ENCODE assay signal across 2 cellular contexts in the genomic region with DNA sequence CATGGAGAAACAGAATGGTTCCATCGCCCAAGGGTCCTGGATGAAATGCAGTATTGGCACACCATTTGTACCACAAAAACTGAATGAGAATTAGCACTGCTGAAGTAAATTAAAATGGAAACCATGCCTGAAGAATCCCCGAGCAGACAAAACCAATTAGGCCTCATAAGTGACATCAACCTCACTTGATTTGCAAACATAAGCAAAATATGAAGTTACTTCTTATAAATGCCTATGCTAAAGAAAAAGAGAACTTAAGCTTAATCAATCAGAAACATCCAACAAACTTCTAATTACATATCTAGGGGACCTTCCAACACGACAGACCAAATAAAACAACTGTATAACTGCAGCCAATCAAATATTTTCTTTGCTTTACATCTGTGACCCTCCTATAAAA.
TF ChIP-seq lines count a peak whose summit lies in the region.

No MANE protein-coding gene starts in this region.

TF ChIP-seq in IMR-90, 13 proteins besides CTCF, POLR2A, EP300 and RAD21:
- TF ChIP-seq RCOR1 (IDR thresholded peaks at IDR 0.05; ENCODE audit: insufficient replicate concordance, low read length) (no peak), FOS (IDR thresholded peaks at IDR 0.05; ENCODE audit: low read depth, low read length) (no peak), NFE2L2 (IDR thresholded peaks at IDR 0.05; ENCODE audit: low read depth, low read length) (no peak), MAFK (IDR thresholded peaks at IDR 0.05; ENCODE audit: low read depth, low read length) (peak; percentile 49; the same call in 1 of the 2 replicates), MAZ (IDR thresholded peaks at IDR 0.05; ENCODE audit: borderline replicate concordance, low read depth, low read length) (no peak)
- TF ChIP-seq, protein P1, sequence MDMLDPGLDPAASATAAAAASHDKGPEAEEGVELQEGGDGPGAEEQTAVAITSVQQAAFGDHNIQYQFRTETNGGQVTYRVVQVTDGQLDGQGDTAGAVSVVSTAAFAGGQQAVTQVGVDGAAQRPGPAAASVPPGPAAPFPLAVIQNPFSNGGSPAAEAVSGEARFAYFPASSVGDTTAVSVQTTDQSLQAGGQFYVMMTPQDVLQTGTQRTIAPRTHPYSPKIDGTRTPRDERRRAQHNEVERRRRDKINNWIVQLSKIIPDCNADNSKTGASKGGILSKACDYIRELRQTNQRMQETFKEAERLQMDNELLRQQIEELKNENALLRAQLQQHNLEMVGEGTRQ (IDR thresholded peaks at IDR 0.05; ENCODE audit: low read depth, low read length) = no peak
- TF ChIP-seq, protein P2, sequence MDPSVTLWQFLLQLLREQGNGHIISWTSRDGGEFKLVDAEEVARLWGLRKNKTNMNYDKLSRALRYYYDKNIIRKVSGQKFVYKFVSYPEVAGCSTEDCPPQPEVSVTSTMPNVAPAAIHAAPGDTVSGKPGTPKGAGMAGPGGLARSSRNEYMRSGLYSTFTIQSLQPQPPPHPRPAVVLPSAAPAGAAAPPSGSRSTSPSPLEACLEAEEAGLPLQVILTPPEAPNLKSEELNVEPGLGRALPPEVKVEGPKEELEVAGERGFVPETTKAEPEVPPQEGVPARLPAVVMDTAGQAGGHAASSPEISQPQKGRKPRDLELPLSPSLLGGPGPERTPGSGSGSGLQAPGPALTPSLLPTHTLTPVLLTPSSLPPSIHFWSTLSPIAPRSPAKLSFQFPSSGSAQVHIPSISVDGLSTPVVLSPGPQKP (IDR thresholded peaks at IDR 0.05; ENCODE audit: borderline replicate concordance, low read depth, low read length) = no peak

TF ChIP-seq in K562, 482 proteins besides CTCF, POLR2A, EP300 and RAD21:
- TF ChIP-seq ZNF316 (IDR thresholded peaks at IDR 0.05) (peak; percentile 84), ZEB2 (IDR thresholded peaks at IDR 0.05) (no peak), MAFG (tag; conservative IDR thresholded peaks at IDR 0.05) (peak; percentile 38; the same call in 1 of the 2 replicates), HDAC6 (IDR thresholded peaks at IDR 0.05; ENCODE audit: low read depth, low read length) (no peak), MAFK (IDR thresholded peaks at IDR 0.05; ENCODE audit: low read length) (peak; percentile 38; the same call in 1 of the 2 replicates), NCOR1 (IDR thresholded peaks at IDR 0.05) (no peak), KAT7 (CRISPR knock-in tag; IDR thresholded peaks at IDR 0.05; ENCODE audit: borderline replicate concordance) (no peak), MAFF (IDR thresholded peaks at IDR 0.05; ENCODE audit: low read length) (peak; percentile 35), ZNF253 (CRISPR knock-in tag; conservative IDR thresholded peaks at IDR 0.05) (no peak), ZNF586 (CRISPR knock-in tag; conservative IDR thresholded peaks at IDR 0.05) (no peak), C11orf30 (IDR thresholded peaks at IDR 0.05; ENCODE audit: low read depth) (peak; percentile 71; the same call in 1 of the 2 replicates)
